ENCODE assay signal across 8 cellular contexts in the genomic region with DNA sequence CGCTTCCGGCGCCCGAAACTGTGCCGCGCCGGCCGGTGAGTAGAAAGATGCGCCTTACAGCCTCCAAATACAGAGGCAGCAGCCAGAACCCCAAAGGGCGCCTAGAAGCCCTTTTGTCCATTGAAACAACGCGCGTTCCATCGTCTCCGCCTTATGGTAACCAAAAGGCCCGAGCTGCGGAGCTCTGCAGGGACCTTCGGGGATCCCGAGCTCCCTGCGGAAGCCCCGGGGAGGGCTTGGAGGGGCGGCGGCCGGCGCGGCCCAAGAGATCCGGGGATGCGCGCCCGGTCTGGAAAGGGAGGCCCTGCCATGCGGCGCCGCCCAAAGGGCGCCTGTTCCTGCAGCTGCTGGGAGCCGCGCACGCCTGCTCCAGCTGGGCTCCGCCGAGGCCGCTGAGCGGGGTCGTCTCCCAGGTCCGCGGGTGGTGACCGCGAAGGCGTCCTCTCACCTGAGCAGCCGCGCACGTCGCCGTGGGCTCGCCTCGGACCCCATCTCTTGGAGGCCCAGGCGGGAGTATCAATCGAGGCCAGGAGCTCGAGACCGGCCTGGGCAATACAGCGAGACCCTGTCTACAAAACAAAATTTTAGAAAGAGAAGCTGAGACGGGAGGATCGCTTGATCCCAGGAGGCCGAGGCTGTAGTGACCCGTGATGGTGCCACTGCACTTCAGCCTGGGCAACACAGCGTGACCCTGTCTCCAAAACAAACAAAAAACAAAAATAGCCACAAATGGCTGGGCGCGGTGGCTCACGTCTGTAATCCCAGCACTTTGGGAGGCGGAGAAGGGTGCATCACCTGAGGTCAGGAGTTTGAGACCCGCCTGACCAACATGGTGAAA. TPM values are rescaled to one million over a fixed set of nuclear protein-coding genes. Genes with fewer than 3 reads are reported as not detected.
DNase-seq lines count a peak whose midpoint lies in the region; ATAC-seq lines count a peak whose summit lies in the region.

No MANE protein-coding gene starts in this region.

- peaks cover 2% of the 10 kb centered on the region in 2 donors for H3K36me3 Mint-ChIP-seq in activated T-cell treated with anti-CD3 and anti-CD28 coated beads, Interleukin-2, amount 50 U/mL, for 72 hours (ENCODE audit: insufficient read depth in 2 of 2)

- peak overlapping the region; percentile 87 to 93 for H3K4me3 Mint-ChIP-seq in activated T-cell treated with anti-CD3 and anti-CD28 coated beads, Interleukin-2, amount 50 U/mL, for 72 hours

- DNase-seq in DMS53 treated with DMSO at 0.1 percent for 48 hours (lab: John Stamatoyannopoulos, UW; ENCODE audit: unreplicated experiment) (peak; percentile 57), left cardiac atrium (peak; percentile 68), NK-92 (lab: John Stamatoyannopoulos, UW; ENCODE audit: unreplicated experiment) (no peak)
- peak in 1 of 2 donors; percentile 51 for DNase-seq in activated T-cell treated with anti-CD3 and anti-CD28 coated beads, Interleukin-2, amount 50 U/mL, for 72 hours

- H3K36me3 ChIP-seq in HUES6 (ENCODE audit: control insufficient read depth, insufficient read depth, low read length) = no peaks in the 10 kb centered on the region
- H3K36me3 ChIP-seq in rectal smooth muscle tissue (ENCODE audit: control insufficient read depth, insufficient read depth, low read length) = no peaks in the 10 kb centered on the region

- peaks cover 70% of the 10 kb centered on the region for H3K4me1 Mint-ChIP-seq in activated T-cell treated with anti-CD3 and anti-CD28 coated beads, Interleukin-2, amount 50 U/mL, for 72 hours (ENCODE audit: low read depth)

- intact Hi-C loops in left cardiac atrium (cut with DNase I) = no loop called here

- H3K27ac ChIP-seq in HUES6 (ENCODE audit: low read depth, low read length) (peak overlapping the region; percentile 67; the same call in 1 of the 2 replicates), rectal smooth muscle tissue (ENCODE audit: low read depth, low read length) (peak overlapping the region; percentile 95)

- H3K4me1 ChIP-seq in HUES6 (ENCODE audit: control insufficient read depth, insufficient read depth, low read length) (peaks cover 10% of the 10 kb centered on the region), rectal smooth muscle tissue (ENCODE audit: control insufficient read depth, insufficient read depth, low read length) (peaks cover 28% of the 10 kb centered on the region)

- ATAC-seq in GM21381 (IDR thresholded peaks at IDR 0.05; ENCODE audit: unreplicated experiment) (peak; percentile 10), left cardiac atrium (peak; percentile 24 to 49), HG02938 (IDR thresholded peaks at IDR 0.05; ENCODE audit: unreplicated experiment) (no peak)
- ATAC-seq in activated T-cell treated with anti-CD3 and anti-CD28 coated beads, Interleukin-2, amount 50 U/mL, for 72 hours (replicated peaks in 1 of 2) = peak; percentile 2 to 4

- H3K27me3 Mint-ChIP-seq in activated T-cell treated with anti-CD3 and anti-CD28 coated beads, Interleukin-2, amount 50 U/mL, for 72 hours (ENCODE audit: low read depth) = no peaks in the 10 kb centered on the region

- H3K9ac ChIP-seq in HUES6 (ENCODE audit: low read length) (peak overlapping the region; percentile 76), rectal smooth muscle tissue (ENCODE audit: low read length) (peak overlapping the region; percentile 77)

- H3K27me3 ChIP-seq in HUES6 (ENCODE audit: control insufficient read depth, insufficient read depth, low read length) (no peaks in the 10 kb centered on the region), rectal smooth muscle tissue (ENCODE audit: control insufficient read depth, insufficient read depth, low read length) (no peaks in the 10 kb centered on the region)

- H3K4me3 ChIP-seq in HUES6 (ENCODE audit: low read depth, low read length) (peak overlapping the region; percentile 76), rectal smooth muscle tissue (ENCODE audit: low read length) (peak overlapping the region; percentile 86)

- H3K9me3 ChIP-seq in HUES6 (ENCODE audit: control insufficient read depth, insufficient read depth, low read depth, low read length) = no peaks in the 10 kb centered on the region

- peak overlapping the region; percentile 100 for H3K27ac Mint-ChIP-seq in activated T-cell treated with anti-CD3 and anti-CD28 coated beads, Interleukin-2, amount 50 U/mL, for 72 hours

- H3K9me3 Mint-ChIP-seq in activated T-cell treated with anti-CD3 and anti-CD28 coated beads, Interleukin-2, amount 50 U/mL, for 72 hours = peaks cover 0 to 2% of the 10 kb centered on the region in 2 donors

RNA-seq across cellular contexts. Expression of a gene that starts 0.8 kb away (rescaled TPM):
- total RNA-seq in activated T-cell treated with anti-CD3 and anti-CD28 coated beads, Interleukin-2, amount 50 U/mL, for 72 hours = 10 to 100 TPM; 33.7 to 36.8 TPM
- 10 to 100 TPM; 45.6 to 50.8 TPM for total RNA-seq in left cardiac atrium

RNA-seq across cellular contexts. Expression of a gene that starts 7.8 kb away (rescaled TPM):
- 100 to 1,000 TPM; 116 to 146 TPM for total RNA-seq in activated T-cell treated with anti-CD3 and anti-CD28 coated beads, Interleukin-2, amount 50 U/mL, for 72 hours
- total RNA-seq in left cardiac atrium = 10 to 100 TPM; 82.9 to 90.2 TPM
